ENCODE assay signal across 9 cellular contexts in genomic region chr16:86508028-86508946, GRCh38. TPM values are rescaled to one million over a fixed set of nuclear protein-coding genes. Genes with fewer than 3 reads are reported as not detected.
DNase-seq lines count a peak whose midpoint lies in the region; ATAC-seq, FAIRE-seq and TF ChIP-seq lines count a peak whose summit lies in the region.
"Had no signal": no experiment of that assay in that cellular context is flagged by ENCODE, and none has a peak within 500 bp of the region (broad histone marks: within the 10 kb centered on the region; RNA-seq: fewer than 3 reads in every experiment).

No MANE protein-coding gene starts in this region.

- TF ChIP-seq CTCF in mammary epithelial cell (conservative IDR thresholded peaks at IDR 0.05 in 1 of 2, IDR thresholded peaks at IDR 0.05 in 1 of 2; ENCODE audit: extremely low read depth in 1 of 2, insufficient read depth in 1 of 2, low read depth in 1 of 2, low read length in 2 of 2) (no peak), upper lobe of left lung (IDR thresholded peaks at IDR 0.05) (no peak)

- no peak overlapping the region for H3K4me2 ChIP-seq in mammary epithelial cell (ENCODE audit: insufficient read depth, low read depth, low read length)

- H3K4me3 ChIP-seq in mammary epithelial cell (replicated peaks in 1 of 3; ENCODE audit: insufficient read depth in 1 of 3, low read depth in 2 of 3, low read length in 3 of 3) (no peak overlapping the region), mesodermal cell (ENCODE audit: extremely low read depth, insufficient read depth, low read length, poor library complexity, severe bottlenecking) (peak overlapping the region; percentile 72), upper lobe of left lung (peak overlapping the region; percentile 61 to 70 (median 66))

- H3K27ac ChIP-seq in mammary epithelial cell (ENCODE audit: insufficient read depth, low read depth, low read length): no peak overlapping the region
- peak overlapping the region; percentile 5 for H3K27ac ChIP-seq in mesodermal cell (ENCODE audit: low read depth, low read length, severe bottlenecking)
- peak overlapping the region; percentile 94 to 97 (median 95) for H3K27ac ChIP-seq in upper lobe of left lung

- H4K20me1 ChIP-seq in mammary epithelial cell (ENCODE audit: insufficient read depth, low read length): peaks cover 3% of the 10 kb centered on the region

- in situ Hi-C loops in mammary epithelial cell (cut with MboI; ENCODE audit: low sequenced_read_pairs in 2 of 2): no loop called here

- peak; percentile 50 for DNase-seq in Right ventricle myocardium inferior (ENCODE audit: missing footprints)
- no peak for DNase-seq in cardiac septum (ENCODE audit: low spot score)
- DNase-seq in mammary epithelial cell: peak; percentile 39
- DNase-seq in upper lobe of left lung: peak in 1 of 2 donors; percentile 87
- DNase-seq in GM12891 (ENCODE audit: insufficient read length, low spot score): no peak
- DNase-seq in AG08395 (ENCODE audit: low spot score): no peak
- DNase-seq: DND-41 had no signal

- no TSS peak for BruUV-seq in mammary epithelial cell (replicated peaks; lab: Mats Ljungman, UMichigan)

- peaks cover 16% of the 10 kb centered on the region for H3K4me1 ChIP-seq in mammary epithelial cell (ENCODE audit: insufficient read depth, low read length)
- peaks cover 16% of the 10 kb centered on the region for H3K4me1 ChIP-seq in mesodermal cell (ENCODE audit: control insufficient read depth, insufficient read depth, low read length, poor library complexity, severe bottlenecking)
- peaks cover 14 to 52% (median 26%) of the 10 kb centered on the region in 4 donors for H3K4me1 ChIP-seq in upper lobe of left lung

- no peak for FAIRE-seq in GM12891 (lab: Jason Lieb, UNC)

- TF ChIP-seq POLR2A in upper lobe of left lung (IDR thresholded peaks at IDR 0.05): peak in 3 of 4 donors; percentile 35 to 67 (median 46)
- no peak for TF ChIP-seq POLR2A in GM12891 (IDR thresholded peaks at IDR 0.05; ENCODE audit: low read depth, low read length)

- H3K27me3 ChIP-seq in mammary epithelial cell (ENCODE audit: insufficient read depth, low read length): peaks cover 90% of the 10 kb centered on the region
- H3K27me3 ChIP-seq in upper lobe of left lung: peaks cover 1 to 66% (median 34%) of the 10 kb centered on the region in 4 donors

- no peak for ATAC-seq in Right ventricle myocardium inferior
- no peak for ATAC-seq in upper lobe of left lung (ENCODE audit: low FRiP score in 2 of 2)
- no peak for ATAC-seq in HG03095 (IDR thresholded peaks at IDR 0.05; ENCODE audit: unreplicated experiment)

- intact Hi-C loops in Right ventricle myocardium inferior (cut with DNase I): no loop called here
- intact Hi-C loops in cardiac septum (cut with DNase I): no loop called here
- intact Hi-C loops in mammary epithelial cell (cut with micrococcal nuclease): no loop called here

- no peaks in the 10 kb centered on the region for H3K79me2 ChIP-seq in mammary epithelial cell (ENCODE audit: insufficient read depth, low read length)

- no peak overlapping the region for H2AFZ ChIP-seq in mammary epithelial cell (ENCODE audit: low read depth, low read length)

- no peak overlapping the region for H3K9ac ChIP-seq in mammary epithelial cell (ENCODE audit: insufficient read depth, low read length)

- H3K36me3 ChIP-seq in mammary epithelial cell (ENCODE audit: insufficient read depth, low read length) (no peaks in the 10 kb centered on the region), mesodermal cell (ENCODE audit: control insufficient read depth, insufficient read depth, low read length) (peaks cover 7% of the 10 kb centered on the region), upper lobe of left lung (peaks cover 0 to 30% (median 0%) of the 10 kb centered on the region in 4 donors)

- dilution Hi-C loops in mammary epithelial cell (cut with HindIII; ENCODE audit: low sequenced_read_pairs): no loop called here

- TF ChIP-seq EP300 in upper lobe of left lung (IDR thresholded peaks at IDR 0.05): no peak

- CTCF ChIA-PET in mammary epithelial cell (lab: Charles Lee; ENCODE audit: low non-redundant PET): no interaction called here

- H3K9me3 ChIP-seq in mammary epithelial cell (replicated peaks; ENCODE audit: insufficient read depth, low read length) (no peaks in the 10 kb centered on the region), mesodermal cell (ENCODE audit: control insufficient read depth, low read length) (no peaks in the 10 kb centered on the region), upper lobe of left lung (no peaks in the 10 kb centered on the region)

- 5% methylated on average over 18 of the region's 99 CpGs for WGBS in mammary epithelial cell (ENCODE audit: low coverage, missing lambda C conversion rate)
- 1 to 2% methylated on average over 76 to 82 of the region's 99 CpGs for WGBS in mesodermal cell (ENCODE audit: insufficient coverage in 2 of 2), 2 experiments
- WGBS in upper lobe of left lung, 2 donors: 0 to 4% methylated on average over 11 to 63 of the region's 99 CpGs

TF ChIP-seq in GM12891, 5 proteins besides CTCF, POLR2A, EP300 and RAD21:
- TF ChIP-seq POLR2AphosphoS5 (IDR thresholded peaks at IDR 0.05; ENCODE audit: low read depth, low read length) (no peak), POU2F2 (IDR thresholded peaks at IDR 0.05; ENCODE audit: low read depth, low read length) (no peak), SPI1 (IDR thresholded peaks at IDR 0.05; ENCODE audit: low read depth, low read length) (no peak), PAX5 (IDR thresholded peaks at IDR 0.05; ENCODE audit: insufficient read depth, low read length, severe bottlenecking) (no peak), TAF1 (IDR thresholded peaks at IDR 0.05; ENCODE audit: low read depth, low read length) (no peak)

RNA-seq across cellular contexts. Expression of gene FOXF1, which starts 2.0 kb away (rescaled TPM):
- total RNA-seq in Right ventricle myocardium inferior (0.05 TPM), cardiac septum (0.16 TPM), mammary epithelial cell (not detected), upper lobe of left lung (10 to 100 TPM in 5 of 6 donors, 1 to 10 TPM in 1; 6.3 to 73.6 (median 24.5) TPM)
- polyA plus RNA-seq in mammary epithelial cell: not detected
- not detected for polyA minus RNA-seq in mammary epithelial cell
- 22.0 TPM for polyA plus RNA-seq in mesodermal cell (2013, experiment 1 of 2)
- 26.8 TPM for polyA plus RNA-seq in mesodermal cell (2013, experiment 2 of 2)
- not detected for polyA plus RNA-seq in GM12891 (2012; ENCODE audit: low read depth, missing spikeins)

RNA-seq across cellular contexts. Expression of gene MTHFSD, which starts 46.7 kb away (rescaled TPM):
- 10.0 TPM for total RNA-seq in Right ventricle myocardium inferior
- total RNA-seq in cardiac septum: 12.2 TPM
- 10 to 100 TPM; 17.3 to 25.4 TPM for total RNA-seq in mammary epithelial cell
- 11.3 TPM for polyA plus RNA-seq in mammary epithelial cell
- 1.4 TPM for polyA minus RNA-seq in mammary epithelial cell
- 19.2 TPM for polyA plus RNA-seq in mesodermal cell (2013, experiment 1 of 2)
- polyA plus RNA-seq in mesodermal cell (2013, experiment 2 of 2): 17.6 TPM
- total RNA-seq in upper lobe of left lung: 10 to 100 TPM; 13.8 to 39.8 (median 22.0) TPM
- polyA plus RNA-seq in GM12891 (2012; ENCODE audit: low read depth, missing spikeins): 11.4 TPM

RNA-seq across cellular contexts. Expression of gene FOXC2, which starts 58.3 kb away (rescaled TPM):
- total RNA-seq in Right ventricle myocardium inferior (1.4 TPM), cardiac septum (2.6 TPM), mammary epithelial cell (10 to 100 TPM in 1 of 2 donors, 1 to 10 TPM in 1; 1.3 to 13.3 TPM), upper lobe of left lung (1 to 10 TPM in 1 of 6 donors, under 1 TPM in 3, not detected in 2; 0.39 to 1.9 (median 0.56) TPM)
- 1.3 TPM for polyA plus RNA-seq in mammary epithelial cell
- polyA minus RNA-seq in mammary epithelial cell: 0.98 TPM
- 12.3 TPM for polyA plus RNA-seq in mesodermal cell (2013, experiment 1 of 2)
- 9.1 TPM for polyA plus RNA-seq in mesodermal cell (2013, experiment 2 of 2)
- not detected for polyA plus RNA-seq in GM12891 (2012; ENCODE audit: low read depth, missing spikeins)

Comparison
In these comparisons a context has a peak if more than half of its experiments do, and no peak if none do; other contexts are left out.
1. DNase-seq: peak in Right ventricle myocardium inferior (single experiment) and mammary epithelial cell (single experiment); none in cardiac septum (single experiment), GM12891 (single experiment) and AG08395 (single experiment).
2. H3K4me3 ChIP-seq: peak in mesodermal cell (single experiment) and upper lobe of left lung (4 of 4); none in mammary epithelial cell (0 of 3).